In genomic region chr6:145034664-145035063, GRCh38 we compare ENCODE assay signal across 14 cellular contexts.
DNase-seq lines count a peak whose midpoint lies in the region; ATAC-seq and TF ChIP-seq lines count a peak whose summit lies in the region.
"Had no signal": no experiment of that assay in that cellular context is flagged by ENCODE, and none has a peak within 500 bp of the region (broad histone marks: within the 10 kb centered on the region; RNA-seq: fewer than 3 reads in every experiment).

No MANE protein-coding gene starts in this region.

- no peak overlapping the region for H3K4me3 Mint-ChIP-seq in activated T-cell treated with anti-CD3 and anti-CD28 coated beads, Interleukin-2, amount 50 U/mL, for 24 hours

- H3K27ac Mint-ChIP-seq in activated T-cell treated with anti-CD3 and anti-CD28 coated beads, Interleukin-2, amount 50 U/mL, for 24 hours, result no peak overlapping the region

- no peak for ATAC-seq in HG03457 (IDR thresholded peaks at IDR 0.05; ENCODE audit: unreplicated experiment)

- peak; percentile 61 for DNase-seq in HCEC 1CT
- peak; percentile 16 for DNase-seq in amniotic epithelial cell (ENCODE audit: low read depth)
- DNase-seq in fibroblast of mammary gland (ENCODE audit: low read depth), result peak; percentile 28
- peak; percentile 96 for DNase-seq in retinal pigment epithelial cell (ENCODE audit: low read depth)
- no peak for DNase-seq in SIG-M5 (lab: John Stamatoyannopoulos, UW)
- DNase-seq in activated T-cell treated with anti-CD3 and anti-CD28 coated beads, Interleukin-2, amount 50 U/mL, for 24 hours, result no peak
- DNase-seq: DMS153, KBM-7, NCI-H1092, NCI-H345, PC-9 had no signal

- TF ChIP-seq CTCF in fibroblast of mammary gland (conservative IDR thresholded peaks at IDR 0.05; ENCODE audit: control insufficient read depth, insufficient read depth, low read depth, low read length), result no peak
- TF ChIP-seq CTCF in retinal pigment epithelial cell (conservative IDR thresholded peaks at IDR 0.05; ENCODE audit: low read depth, low read length), result no peak

- H3K36me3 Mint-ChIP-seq in activated T-cell treated with anti-CD3 and anti-CD28 coated beads, Interleukin-2, amount 50 U/mL, for 24 hours (ENCODE audit: low read depth), result no peaks in the 10 kb centered on the region

- H3K27me3 Mint-ChIP-seq in activated T-cell treated with anti-CD3 and anti-CD28 coated beads, Interleukin-2, amount 50 U/mL, for 24 hours, result peaks cover 37% of the 10 kb centered on the region

- H3K4me1 Mint-ChIP-seq in activated T-cell treated with anti-CD3 and anti-CD28 coated beads, Interleukin-2, amount 50 U/mL, for 24 hours (ENCODE audit: low read depth), result no peaks in the 10 kb centered on the region

- no peaks in the 10 kb centered on the region for H3K9me3 Mint-ChIP-seq in activated T-cell treated with anti-CD3 and anti-CD28 coated beads, Interleukin-2, amount 50 U/mL, for 24 hours

- H3K4me3 ChIP-seq in fibroblast of mammary gland (ENCODE audit: control insufficient read depth, low read depth, low read length) (no peak overlapping the region), retinal pigment epithelial cell (ENCODE audit: low read length) (no peak overlapping the region)
- H3K4me3 ChIP-seq: BLaER1 treated with 17β-estradiol and CSF1 and Interleukin-3, amounts not matched to agents 10 nM and 100 nM; PC-9; SK-N-MC had no signal

Comparison
In these comparisons a context has a peak if more than half of its experiments do, and no peak if none do; other contexts are left out.
1. DNase-seq: peak in HCEC 1CT (single experiment), amniotic epithelial cell (single experiment), fibroblast of mammary gland (single experiment) and retinal pigment epithelial cell (single experiment); none in SIG-M5 (single experiment) and activated T-cell treated with anti-CD3 and anti-CD28 coated beads, Interleukin-2, amount 50 U/mL, for 24 hours (single experiment).